ENCODE assay signal across 8 cellular contexts in the genomic region with DNA sequence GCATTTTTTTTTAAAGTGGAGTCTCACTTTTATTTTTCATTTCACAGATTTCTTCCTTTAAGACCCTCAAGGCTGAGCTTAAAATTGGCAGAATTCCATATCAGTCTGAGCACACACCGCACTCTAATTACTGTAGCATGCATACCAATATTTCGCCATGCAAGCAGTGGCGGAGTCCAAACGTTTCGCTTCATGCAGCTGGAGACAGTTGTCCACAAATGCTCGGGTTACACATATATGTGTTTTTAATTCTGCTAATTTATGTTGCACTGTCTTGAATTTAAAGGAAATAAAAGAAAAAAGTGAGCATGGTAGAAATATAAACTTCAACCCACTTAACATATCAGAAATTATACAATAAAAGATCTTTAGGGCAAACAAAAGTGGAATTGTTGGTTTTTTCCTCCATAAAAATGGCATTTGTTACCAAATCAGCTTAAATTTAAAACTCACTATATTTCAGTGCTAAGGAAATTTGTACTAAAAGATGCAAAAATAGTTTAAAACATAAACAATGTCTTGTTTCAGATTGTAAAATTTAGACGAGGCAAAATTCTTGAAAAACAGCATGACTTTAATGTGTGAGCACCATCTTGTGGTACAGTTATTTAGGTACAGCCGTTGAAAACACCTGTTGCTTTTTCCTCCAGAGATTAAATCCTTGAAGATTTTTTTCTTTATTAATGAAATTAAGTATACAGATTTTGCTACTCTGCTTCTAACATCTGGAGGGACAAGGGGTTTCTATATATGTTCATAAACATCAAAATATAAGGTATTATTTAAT. TPM values are rescaled to one million over a fixed set of nuclear protein-coding genes. Genes with fewer than 3 reads are reported as not detected.
DNase-seq lines count a peak whose midpoint lies in the region; ATAC-seq and TF ChIP-seq lines count a peak whose summit lies in the region.

No MANE protein-coding gene starts in this region.

- no peak overlapping the region for H2AK5ac ChIP-seq in IMR-90 (ENCODE audit: low read depth, low read length)

- H3K18ac ChIP-seq in IMR-90 (ENCODE audit: low read depth, low read length): no peak overlapping the region

- no peak overlapping the region for H2BK120ac ChIP-seq in IMR-90 (ENCODE audit: low read depth, low read length)

- no peak overlapping the region for H3K4ac ChIP-seq in IMR-90 (ENCODE audit: low read depth, low read length)

- no peak overlapping the region for H2BK5ac ChIP-seq in IMR-90 (ENCODE audit: low read depth, low read length, poor library complexity, severe bottlenecking)

- no peaks in the 10 kb centered on the region for H3K79me1 ChIP-seq in IMR-90 (ENCODE audit: low read depth in 1 of 2, low read length in 2 of 2)

- no peak for TF ChIP-seq POLR2A in IMR-90 (IDR thresholded peaks at IDR 0.05; ENCODE audit: low read depth, low read length)

- no TSS peak for BruUV-seq in IMR-90 (replicated peaks; lab: Mats Ljungman, UMichigan)
- BruUV-seq in PC-3 (replicated peaks; lab: Mats Ljungman, UMichigan): no TSS peak

- H4K8ac ChIP-seq in IMR-90 (ENCODE audit: low read depth in 2 of 2, low read length in 2 of 2): no peak overlapping the region

- H3K23ac ChIP-seq in IMR-90 (ENCODE audit: low read depth, low read length): no peak overlapping the region

- H2AFZ ChIP-seq in IMR-90 (replicated peaks; ENCODE audit: low read length, poor library complexity) (peak overlapping the region; percentile 53), PC-3 (ENCODE audit: low read length) (no peak overlapping the region)

- H4K5ac ChIP-seq in IMR-90 (ENCODE audit: low read depth, low read length): no peak overlapping the region

- no peaks in the 10 kb centered on the region for H3F3A ChIP-seq in PC-3 (ENCODE audit: low read length, unreplicated experiment)

- no peaks in the 10 kb centered on the region for H4K20me1 ChIP-seq in IMR-90 (ENCODE audit: insufficient read depth, low read length)
- no peaks in the 10 kb centered on the region for H4K20me1 ChIP-seq in PC-3 (ENCODE audit: low read length)

- in situ Hi-C loops in IMR-90 (cut with MboI; ENCODE audit: low sequenced_read_pairs): loop anchor here (5.0 kb wide), 1 partner anchor 218 kb away; no protein-coding TSS in a partner anchor

- no peak overlapping the region for H3K14ac ChIP-seq in IMR-90 (replicated peaks; ENCODE audit: low read depth, low read length)

- H3K27me3 ChIP-seq in IMR-90 (ENCODE audit: control insufficient read depth, insufficient read depth, low read length): no peaks in the 10 kb centered on the region
- H3K27me3 ChIP-seq in PC-3 (ENCODE audit: low read length): peaks cover 11% of the 10 kb centered on the region
- H3K27me3 ChIP-seq in endocrine pancreas (ENCODE audit: control insufficient read depth, insufficient read depth, low read length): no peaks in the 10 kb centered on the region

- dilution Hi-C loops in IMR-90 (cut with HindIII; ENCODE audit: low sequenced_read_pairs, unreplicated experiment): no loop called here

- ATAC-seq in IMR-90 (ENCODE audit: low read depth): no peak
- ATAC-seq in PC-3: no peak
- ATAC-seq in HG03039 (IDR thresholded peaks at IDR 0.05; ENCODE audit: unreplicated experiment): no peak

- WGBS in IMR-90 (ENCODE audit: extremely low coverage in 2 of 2, insufficient read length in 1 of 2), 2 experiments: no CpG with 5 or more reads among the region's 8 CpGs

- DNase-seq in GM12865 (ENCODE audit: low read depth): peak; percentile 53
- peak; percentile 58 for DNase-seq in IMR-90
- DNase-seq in PC-3: peak; percentile 60
- DNase-seq in myocyte (ENCODE audit: low read depth): peak; percentile 45
- DNase-seq in stimulated activated CD4-positive, alpha-beta T cell treated with anti-CD3 and anti-CD28 coated beads, Interleukin-12 subunit alpha, Interleukin-12 subunit beta, amount 100 ng/mL, for 4 hours: no peak
- DNase-seq in 8988T: no peak

- no peaks in the 10 kb centered on the region for H3K9me2 ChIP-seq in PC-3 (replicated peaks; ENCODE audit: low read length)

- H3K9me3 ChIP-seq in IMR-90 (ENCODE audit: control insufficient read depth, insufficient read depth, low read length) (no peaks in the 10 kb centered on the region), PC-3 (ENCODE audit: low read length) (no peaks in the 10 kb centered on the region), endocrine pancreas (ENCODE audit: control insufficient read depth, low read length) (no peaks in the 10 kb centered on the region)

- H4K91ac ChIP-seq in IMR-90 (ENCODE audit: insufficient read depth, low read depth, low read length): no peak overlapping the region

- TF ChIP-seq RAD21 in IMR-90 (IDR thresholded peaks at IDR 0.05; ENCODE audit: low read length): peak; percentile 77

- H3K4me1 ChIP-seq in IMR-90 (ENCODE audit: control insufficient read depth, insufficient read depth, low read length): no peaks in the 10 kb centered on the region
- H3K4me1 ChIP-seq in PC-3 (ENCODE audit: insufficient read depth, low read length): no peaks in the 10 kb centered on the region
- peaks cover 5% of the 10 kb centered on the region for H3K4me1 ChIP-seq in endocrine pancreas (ENCODE audit: control insufficient read depth, insufficient read depth, low read length)

- no peak overlapping the region for H2BK15ac ChIP-seq in IMR-90 (ENCODE audit: low read depth, low read length)

- H3K9ac ChIP-seq in IMR-90 (ENCODE audit: low read depth, low read length) (no peak overlapping the region), PC-3 (ENCODE audit: low read length) (no peak overlapping the region), endocrine pancreas (ENCODE audit: control insufficient read depth, insufficient read depth, low read length) (peak overlapping the region; percentile 41)

- no peak overlapping the region for H2AK9ac ChIP-seq in IMR-90 (replicated peaks; ENCODE audit: low read depth, low read length, poor library complexity)

- H3K9me1 ChIP-seq in IMR-90 (ENCODE audit: insufficient read depth, low read length): no peaks in the 10 kb centered on the region

- H3K27ac ChIP-seq in IMR-90 (ENCODE audit: insufficient read depth, low read length) (no peak overlapping the region), PC-3 (ENCODE audit: low read length) (no peak overlapping the region)

- peak overlapping the region; percentile 74 for H3K4me2 ChIP-seq in IMR-90 (ENCODE audit: low read depth, low read length)
- no peak overlapping the region for H3K4me2 ChIP-seq in PC-3 (ENCODE audit: low read length)

- H3K4me3 ChIP-seq in GM12865 (ENCODE audit: low read depth, low read length) (no peak overlapping the region), IMR-90 (ENCODE audit: insufficient read depth, low read depth, low read length) (peak overlapping the region; percentile 42; the same call in 1 of the 2 replicates), PC-3 (ENCODE audit: low read length) (no peak overlapping the region), endocrine pancreas (ENCODE audit: control insufficient read depth, insufficient read depth, low read length) (peak overlapping the region; percentile 99)

- CTCF ChIA-PET in IMR-90 (lab: Yijun Ruan, JAX): interaction anchor here (0.6 to 1.0 kb wide), 6 partner anchors 23 to 218 kb away, joined by 3 to 6 read pairs (median 3); no protein-coding TSS in a partner anchor
- CTCF ChIA-PET in PC-3 (lab: Charles Lee): no interaction called here

- intact Hi-C loops in IMR-90 (cut with micrococcal nuclease): loop anchor here (1.0 to 5.0 kb wide), 5 partner anchors 122 to 1798 kb away; no protein-coding TSS in a partner anchor
- intact Hi-C loops in PC-3 (cut with micrococcal nuclease): loop anchor here (1.0 to 10.0 kb wide), 6 partner anchors 22 to 1790 kb away; a partner anchor contains a TSS

- H2BK20ac ChIP-seq in IMR-90 (ENCODE audit: low read depth, low read length): no peak overlapping the region

- POLR2A ChIA-PET in IMR-90 (lab: Charles Lee; ENCODE audit: unreplicated experiment): no interaction called here
- POLR2A ChIA-PET in PC-3 (lab: Charles Lee; ENCODE audit: unreplicated experiment): no interaction called here

- H3K79me2 ChIP-seq in PC-3 (ENCODE audit: low read length): no peaks in the 10 kb centered on the region

- H3K56ac ChIP-seq in IMR-90 (ENCODE audit: extremely low read depth, insufficient read depth, low read length): no peak overlapping the region

- H3K36me3 ChIP-seq in IMR-90 (ENCODE audit: control insufficient read depth, insufficient read depth, low read length) (no peaks in the 10 kb centered on the region), PC-3 (ENCODE audit: low read depth, low read length) (no peaks in the 10 kb centered on the region), endocrine pancreas (ENCODE audit: control insufficient read depth, insufficient read depth, low read length) (no peaks in the 10 kb centered on the region)

- peak; percentile 51 for TF ChIP-seq CTCF in GM12865 (IDR thresholded peaks at IDR 0.05; ENCODE audit: insufficient read depth, low read depth, low read length, missing control alignments)
- peak; percentile 81 for TF ChIP-seq CTCF in IMR-90 (conservative IDR thresholded peaks at IDR 0.05; ENCODE audit: low read depth, low read length)
- peak; percentile 76 for TF ChIP-seq CTCF in PC-3 (conservative IDR thresholded peaks at IDR 0.05; ENCODE audit: low read depth, low read length)

TF ChIP-seq in IMR-90, 13 proteins besides CTCF, POLR2A, EP300 and RAD21:
- TF ChIP-seq SMC3 (IDR thresholded peaks at IDR 0.05; ENCODE audit: low read depth, low read length) (peak; percentile 80), MXI1 (IDR thresholded peaks at IDR 0.05; ENCODE audit: borderline replicate concordance, low read depth, low read length) (no peak), CHD1 (IDR thresholded peaks at IDR 0.05; ENCODE audit: low read depth, low read length) (no peak)

RNA-seq across cellular contexts. Expression of a gene that starts 24.1 kb away (rescaled TPM):
- total RNA-seq in IMR-90 (2012; rRNA removed) (7.2 and 8.1 TPM in 2 replicates), PC-3 (2014; rRNA removed) (2.2 and 2.3 TPM in 2 replicates), myocyte (19.6 and 32.1 TPM in 2 replicates)
- polyA plus RNA-seq in IMR-90 (2012; rRNA removed): 2.0 and 3.1 TPM in 2 replicates
- polyA plus RNA-seq in IMR-90 (2012; cell fraction: cytosol; rRNA removed): 0.36 and 0.45 TPM in 2 replicates
- polyA plus RNA-seq in IMR-90 (2012; cell fraction: nucleus; rRNA removed; ENCODE audit: low replicate concordance): 0.45 and 7.2 TPM in 2 replicates
- 3.9 TPM for polyA plus RNA-seq in myocyte (2012)

RNA-seq across cellular contexts. Expression of a gene that starts 30.0 kb away (rescaled TPM):
- total RNA-seq in IMR-90 (2012; rRNA removed): not detected in 2 replicates
- not detected in 2 replicates for polyA plus RNA-seq in IMR-90 (2012; rRNA removed)
- not detected in 2 replicates for polyA plus RNA-seq in IMR-90 (2012; cell fraction: cytosol; rRNA removed)
- not detected in 2 replicates for polyA plus RNA-seq in IMR-90 (2012; cell fraction: nucleus; rRNA removed; ENCODE audit: low replicate concordance)
- 0.07 TPM in 1 of 2 replicates, not detected in the other for total RNA-seq in PC-3 (2014; rRNA removed)
- 0.10 and 0.13 TPM in 2 replicates for total RNA-seq in myocyte
- 0.09 TPM for polyA plus RNA-seq in myocyte (2012)

Comparison
In these comparisons a context has a peak if more than half of its experiments do, and no peak if none do; other contexts are left out.
1. DNase-seq: peak in GM12865 (single experiment), IMR-90 (single experiment), PC-3 (single experiment) and myocyte (single experiment); none in stimulated activated CD4-positive, alpha-beta T cell treated with anti-CD3 and anti-CD28 coated beads, Interleukin-12 subunit alpha, Interleukin-12 subunit beta, amount 100 ng/mL, for 4 hours (single experiment) and 8988T (single experiment).
2. H3K4me3 ChIP-seq: peak in IMR-90 (single experiment) and endocrine pancreas (single experiment); none in GM12865 (single experiment) and PC-3 (single experiment).
3. Peak in every context shown above with its lines, with median percentiles within 50 percentile points of each other: CTCF ChIP-seq.